ENCODE assay signal across 7 cellular contexts in genomic region chr2:69830045-69830905, GRCh38. TPM values are rescaled to one million over a fixed set of nuclear protein-coding genes. Genes with fewer than 3 reads are reported as not detected.
DNase-seq lines count a peak whose midpoint lies in the region; ATAC-seq lines count a peak whose summit lies in the region.

No MANE protein-coding gene starts in this region.

- H3K4me3 Mint-ChIP-seq in naive thymus-derived CD4-positive, alpha-beta T cell = peak overlapping the region; percentile 83 to 97 (median 94)

- POLR2A ChIA-PET in naive thymus-derived CD4-positive, alpha-beta T cell (lab: Charles Lee) = interaction anchor here (0.7 to 1.3 kb wide), 2 partner anchors 12 to 104 kb away, joined by 3 read pairs; no protein-coding TSS in a partner anchor

- H3K4me1 ChIP-seq in naive thymus-derived CD4-positive, alpha-beta T cell (ENCODE audit: control insufficient read depth in 2 of 2, insufficient read depth in 2 of 2, low read length in 2 of 2) = peaks cover 10 to 17% of the 10 kb centered on the region in 2 donors
- H3K4me1 ChIP-seq in stomach smooth muscle (ENCODE audit: control insufficient read depth, insufficient read depth, low read length) = peaks cover 20% of the 10 kb centered on the region

- H3K4me3 ChIP-seq in naive thymus-derived CD4-positive, alpha-beta T cell (ENCODE audit: low read length) = peak overlapping the region; percentile 81
- peak overlapping the region; percentile 94 for H3K4me3 ChIP-seq in stomach smooth muscle (ENCODE audit: low read length in 2 of 2)

- no peaks in the 10 kb centered on the region for H3K27me3 Mint-ChIP-seq in naive thymus-derived CD4-positive, alpha-beta T cell

- H3K36me3 Mint-ChIP-seq in naive thymus-derived CD4-positive, alpha-beta T cell = peaks cover 0 to 14% (median 6%) of the 10 kb centered on the region in 5 donors

- H3K27ac Mint-ChIP-seq in naive thymus-derived CD4-positive, alpha-beta T cell = peak overlapping the region; percentile 65 to 97 (median 95)

- H3K9ac ChIP-seq in stomach smooth muscle (ENCODE audit: low read length in 2 of 2) = peak overlapping the region; percentile 74 to 98

- H3K27me3 ChIP-seq in naive thymus-derived CD4-positive, alpha-beta T cell (ENCODE audit: control insufficient read depth in 2 of 2, insufficient read depth in 2 of 2, low read length in 2 of 2) = no peaks in the 10 kb centered on the region
- H3K27me3 ChIP-seq in stomach smooth muscle (ENCODE audit: control insufficient read depth in 1 of 2, insufficient read depth in 2 of 2, low read length in 2 of 2) = no peaks in the 10 kb centered on the region

- peak overlapping the region; percentile 84 for H3K27ac ChIP-seq in naive thymus-derived CD4-positive, alpha-beta T cell (ENCODE audit: low read depth, low read length)
- H3K27ac ChIP-seq in stomach smooth muscle (ENCODE audit: low read length) = peak overlapping the region; percentile 13

- DNase-seq in NCI-H510A treated with DMSO at 0.1 percent for 48 hours (lab: John Stamatoyannopoulos, UW) (peak; percentile 33), activated T-cell treated with anti-CD3 and anti-CD28 coated beads for 1 hour (ENCODE audit: low read depth) (peak; percentile 24)
- peak in 8 of 9 donors; percentile 36 to 63 (median 50) for DNase-seq in naive thymus-derived CD4-positive, alpha-beta T cell

- H3K4me1 Mint-ChIP-seq in naive thymus-derived CD4-positive, alpha-beta T cell = peaks cover 38 to 70% (median 62%) of the 10 kb centered on the region in 7 donors

- ATAC-seq in GM18520 (IDR thresholded peaks at IDR 0.05; ENCODE audit: unreplicated experiment) (peak; percentile 13), HG02870 (IDR thresholded peaks at IDR 0.05; ENCODE audit: unreplicated experiment) (peak; percentile 26), esophagus mucosa (peak; percentile 54)
- peak; percentile 10 for ATAC-seq in naive thymus-derived CD4-positive, alpha-beta T cell

- intact Hi-C loops in naive thymus-derived CD4-positive, alpha-beta T cell (cut with micrococcal nuclease) = loop anchor here in 1 of 2 donors (2.0 to 5.0 kb wide), 2 partner anchors 62 to 443 kb away; partner anchors contain the start of genes GFPT1 and SNRNP27

- H3K9me3 Mint-ChIP-seq in naive thymus-derived CD4-positive, alpha-beta T cell = peaks cover 0 to 2% (median 0%) of the 10 kb centered on the region in 11 donors

- H3K9me3 ChIP-seq in naive thymus-derived CD4-positive, alpha-beta T cell (ENCODE audit: control insufficient read depth in 2 of 3, low read length in 3 of 3) = no peaks in the 10 kb centered on the region
- no peaks in the 10 kb centered on the region for H3K9me3 ChIP-seq in stomach smooth muscle (ENCODE audit: control insufficient read depth in 2 of 2, low read length in 2 of 2)

- H3K36me3 ChIP-seq in naive thymus-derived CD4-positive, alpha-beta T cell (ENCODE audit: control insufficient read depth in 2 of 3, insufficient read depth in 3 of 3, low read length in 3 of 3) = peaks cover 0 to 5% (median 0%) of the 10 kb centered on the region in 3 experiments
- H3K36me3 ChIP-seq in stomach smooth muscle (ENCODE audit: control insufficient read depth in 2 of 2, insufficient read depth in 2 of 2, low read length in 2 of 2) = no peaks in the 10 kb centered on the region

- CTCF ChIA-PET in naive thymus-derived CD4-positive, alpha-beta T cell (lab: Charles Lee) = interaction anchor here (0.5 to 0.7 kb wide), 2 partner anchors 190 to 407 kb away, joined by 3 to 5 read pairs; no protein-coding TSS in a partner anchor

RNA-seq across cellular contexts. Expression of gene GMCL1, which starts 0.8 kb away (rescaled TPM):
- total RNA-seq in esophagus mucosa = 9.5 TPM
- 10 to 100 TPM; 24.9 to 30.5 (median 27.3) TPM for total RNA-seq in naive thymus-derived CD4-positive, alpha-beta T cell
- polyA plus RNA-seq in naive thymus-derived CD4-positive, alpha-beta T cell = 10 to 100 TPM; 25.5 to 32.0 TPM

Comparison
In these comparisons a context has a peak if more than half of its experiments do, and no peak if none do; other contexts are left out.
1. Peak in every context shown above with its lines: DNase-seq, ATAC-seq, H3K4me3 ChIP-seq and H3K27ac ChIP-seq.